15 cellular contexts compared by ENCODE assay signal in the genomic region with DNA sequence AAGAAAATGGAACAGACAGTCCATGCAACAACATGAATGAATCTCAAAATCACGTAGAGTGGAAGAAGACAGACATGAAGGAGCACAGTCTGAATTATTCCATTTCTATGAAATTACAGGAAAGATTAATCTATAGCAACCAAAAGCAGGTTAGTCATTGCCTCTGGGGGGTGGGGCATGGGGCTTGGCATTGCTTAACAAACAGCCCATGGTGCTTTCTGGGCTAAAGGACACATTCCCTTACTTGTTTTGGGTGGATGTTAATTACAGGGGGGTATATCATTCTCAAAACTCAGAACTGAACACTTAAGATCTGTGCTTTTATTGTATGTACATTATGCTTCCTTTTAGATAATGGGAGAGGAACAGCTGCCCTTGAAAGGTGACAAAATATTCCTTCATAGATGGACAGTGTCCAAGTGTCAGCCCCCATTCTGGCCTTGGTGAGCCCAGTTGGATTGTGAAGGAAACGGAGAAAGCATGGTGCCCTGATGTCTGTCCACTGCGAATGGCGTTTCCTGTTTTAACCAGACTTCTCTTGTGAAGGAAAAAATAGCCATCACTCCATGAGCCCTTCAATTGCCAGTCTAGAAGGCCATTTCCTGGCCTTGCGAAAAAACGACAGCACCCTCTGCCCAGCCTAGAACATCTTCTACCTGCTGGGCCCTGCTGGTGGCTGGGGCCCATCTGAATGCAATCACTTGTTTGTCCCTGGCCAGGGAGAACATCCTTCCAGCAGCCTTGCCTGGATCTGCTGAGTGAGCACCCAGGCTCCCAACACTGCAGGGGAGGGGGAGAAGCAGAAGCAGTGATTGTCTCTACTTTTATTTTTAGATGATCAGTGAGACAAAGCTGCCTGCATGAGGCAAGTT.
DNase-seq lines count a peak whose midpoint lies in the region; ATAC-seq and TF ChIP-seq lines count a peak whose summit lies in the region.
"Had no signal": no experiment of that assay in that cellular context is flagged by ENCODE, and none has a peak within 500 bp of the region (broad histone marks: within the 10 kb centered on the region; RNA-seq: fewer than 3 reads in every experiment).

No MANE protein-coding gene starts in this region.

- DNase-seq in CD8-positive, alpha-beta T cell: no peak
- DNase-seq in HFFc6 (no peak), memory B cell (ENCODE audit: low spot score in 2 of 2) (no peak), NCI-H2196 (lab: John Stamatoyannopoulos, UW; ENCODE audit: unreplicated experiment) (no peak), upper lobe of left lung (no peak)
- DNase-seq in activated naive CD8-positive, alpha-beta T cell treated with anti-CD3 and anti-CD28 coated beads, Interleukin-2, amount 50 U/mL, for 24 hours: peak; percentile 41
- DNase-seq: cerebellar nuclear complex, NCI-H146, NCI-H446 had no signal

- H3K4me1 Mint-ChIP-seq in CD8-positive, alpha-beta T cell (ENCODE audit: low read depth): peaks cover 56% of the 10 kb centered on the region
- H3K4me1 Mint-ChIP-seq in HFFc6 (ENCODE audit: low read depth) (peaks cover 54% of the 10 kb centered on the region), memory B cell (peaks cover 22% of the 10 kb centered on the region)
- H3K4me1 Mint-ChIP-seq in activated naive CD8-positive, alpha-beta T cell treated with anti-CD3 and anti-CD28 coated beads, Interleukin-2, amount 50 U/mL, for 24 hours: peaks cover 83% of the 10 kb centered on the region

- no peaks in the 10 kb centered on the region for H3K36me3 Mint-ChIP-seq in CD8-positive, alpha-beta T cell
- peaks cover 32% of the 10 kb centered on the region for H3K36me3 Mint-ChIP-seq in HFFc6 (ENCODE audit: low read depth)
- peaks cover 6% of the 10 kb centered on the region for H3K36me3 Mint-ChIP-seq in activated naive CD8-positive, alpha-beta T cell treated with anti-CD3 and anti-CD28 coated beads, Interleukin-2, amount 50 U/mL, for 24 hours (ENCODE audit: low read depth)
- H3K36me3 Mint-ChIP-seq in memory B cell: no peaks in the 10 kb centered on the region

- TF ChIP-seq POLR2A in upper lobe of left lung (IDR thresholded peaks at IDR 0.05): no peak

- H3K9me3 ChIP-seq in CD8-positive, alpha-beta T cell (ENCODE audit: low read length): no peaks in the 10 kb centered on the region
- no peaks in the 10 kb centered on the region for H3K9me3 ChIP-seq in upper lobe of left lung
- H3K9me3 ChIP-seq: vagina had no signal

- ATAC-seq in CD8-positive, alpha-beta T cell: no peak
- ATAC-seq in activated naive CD8-positive, alpha-beta T cell treated with anti-CD3 and anti-CD28 coated beads, Interleukin-2, amount 50 U/mL, for 24 hours: no peak
- ATAC-seq in memory B cell (ENCODE audit: low read depth): no peak
- no peak for ATAC-seq in upper lobe of left lung (ENCODE audit: low FRiP score in 2 of 2)
- ATAC-seq in HG03520 (IDR thresholded peaks at IDR 0.05; ENCODE audit: unreplicated experiment): no peak
- ATAC-seq: GM12878 had no signal

- peak overlapping the region; percentile 24 for H3K27ac Mint-ChIP-seq in CD8-positive, alpha-beta T cell
- peak overlapping the region; percentile 84 for H3K27ac Mint-ChIP-seq in HFFc6
- H3K27ac Mint-ChIP-seq in activated naive CD8-positive, alpha-beta T cell treated with anti-CD3 and anti-CD28 coated beads, Interleukin-2, amount 50 U/mL, for 24 hours: peak overlapping the region; percentile 37
- H3K27ac Mint-ChIP-seq in memory B cell: peak overlapping the region; percentile 14

- H3K36me3 ChIP-seq in CD8-positive, alpha-beta T cell (ENCODE audit: insufficient read depth, low read length): no peaks in the 10 kb centered on the region
- no peaks in the 10 kb centered on the region for H3K36me3 ChIP-seq in upper lobe of left lung
- H3K36me3 ChIP-seq: vagina had no signal

- H3K27me3 Mint-ChIP-seq in CD8-positive, alpha-beta T cell (ENCODE audit: low read depth): no peaks in the 10 kb centered on the region
- no peaks in the 10 kb centered on the region for H3K27me3 Mint-ChIP-seq in HFFc6 (ENCODE audit: insufficient read depth)
- H3K27me3 Mint-ChIP-seq in activated naive CD8-positive, alpha-beta T cell treated with anti-CD3 and anti-CD28 coated beads, Interleukin-2, amount 50 U/mL, for 24 hours: peaks cover 4% of the 10 kb centered on the region
- H3K27me3 Mint-ChIP-seq in memory B cell: no peaks in the 10 kb centered on the region

- H3K27ac ChIP-seq in CD8-positive, alpha-beta T cell (ENCODE audit: low read depth, low read length): no peak overlapping the region
- H3K27ac ChIP-seq in upper lobe of left lung: no peak overlapping the region
- H3K27ac ChIP-seq: KMS-11, vagina, VCaP had no signal

- no peak for TF ChIP-seq CTCF in CD8-positive, alpha-beta T cell (IDR thresholded peaks at IDR 0.05)
- TF ChIP-seq CTCF in HFFc6 (IDR thresholded peaks at IDR 0.05) (no peak), upper lobe of left lung (IDR thresholded peaks at IDR 0.05) (no peak)

- H3K4me1 ChIP-seq in CD8-positive, alpha-beta T cell (ENCODE audit: insufficient read depth, low read length): peaks cover 43% of the 10 kb centered on the region
- no peaks in the 10 kb centered on the region for H3K4me1 ChIP-seq in upper lobe of left lung

- WGBS in upper lobe of left lung, 2 donors: 54 to 82% methylated on average over 5 to 6 of the region's 6 CpGs

- intact Hi-C loops in CD8-positive, alpha-beta T cell (cut with DNase I, micrococcal nuclease): no loop called here

- H3K4me3 Mint-ChIP-seq in CD8-positive, alpha-beta T cell: no peak overlapping the region
- H3K4me3 Mint-ChIP-seq in HFFc6 (no peak overlapping the region), memory B cell (no peak overlapping the region)
- no peak overlapping the region for H3K4me3 Mint-ChIP-seq in activated naive CD8-positive, alpha-beta T cell treated with anti-CD3 and anti-CD28 coated beads, Interleukin-2, amount 50 U/mL, for 24 hours
- H3K4me3 Mint-ChIP-seq: CD14-positive monocyte had no signal

- no peaks in the 10 kb centered on the region for H3K9me3 Mint-ChIP-seq in CD8-positive, alpha-beta T cell
- H3K9me3 Mint-ChIP-seq in HFFc6 (peaks cover 25% of the 10 kb centered on the region), memory B cell (no peaks in the 10 kb centered on the region)
- H3K9me3 Mint-ChIP-seq in activated naive CD8-positive, alpha-beta T cell treated with anti-CD3 and anti-CD28 coated beads, Interleukin-2, amount 50 U/mL, for 24 hours: no peaks in the 10 kb centered on the region

- POLR2A ChIA-PET in CD8-positive, alpha-beta T cell (lab: Charles Lee): interaction anchor here (0.6 to 2.4 kb wide), 3 partner anchors 11 to 43 kb away, joined by 3 to 11 read pairs (median 4); no protein-coding TSS in a partner anchor

- no peak overlapping the region for H3K4me3 ChIP-seq in CD8-positive, alpha-beta T cell (ENCODE audit: low read depth, low read length)
- H3K4me3 ChIP-seq in upper lobe of left lung: no peak overlapping the region
- H3K4me3 ChIP-seq: GM12878, vagina had no signal

- no peaks in the 10 kb centered on the region for H3K27me3 ChIP-seq in CD8-positive, alpha-beta T cell (ENCODE audit: insufficient read depth, low read length)
- H3K27me3 ChIP-seq in upper lobe of left lung: no peaks in the 10 kb centered on the region
- H3K27me3 ChIP-seq: vagina had no signal

- TF ChIP-seq EP300 in upper lobe of left lung (IDR thresholded peaks at IDR 0.05): no peak

- CTCF ChIA-PET in CD8-positive, alpha-beta T cell (lab: Charles Lee): interaction anchor here (1.4 kb wide), 1 partner anchor 10 kb away, joined by 4 read pairs; no protein-coding TSS in a partner anchor

Comparison
In these comparisons a context has a peak if more than half of its experiments do, and no peak if none do; other contexts are left out.
1. H3K27ac Mint-ChIP-seq: peak in every context shown above with its lines; median percentile 84 in HFFc6; 37 in activated naive CD8-positive, alpha-beta T cell treated with anti-CD3 and anti-CD28 coated beads, Interleukin-2, amount 50 U/mL, for 24 hours; 24 in CD8-positive, alpha-beta T cell; 14 in memory B cell.